Comparison of ENCODE assay signal across 26 cellular contexts in the genomic region with DNA sequence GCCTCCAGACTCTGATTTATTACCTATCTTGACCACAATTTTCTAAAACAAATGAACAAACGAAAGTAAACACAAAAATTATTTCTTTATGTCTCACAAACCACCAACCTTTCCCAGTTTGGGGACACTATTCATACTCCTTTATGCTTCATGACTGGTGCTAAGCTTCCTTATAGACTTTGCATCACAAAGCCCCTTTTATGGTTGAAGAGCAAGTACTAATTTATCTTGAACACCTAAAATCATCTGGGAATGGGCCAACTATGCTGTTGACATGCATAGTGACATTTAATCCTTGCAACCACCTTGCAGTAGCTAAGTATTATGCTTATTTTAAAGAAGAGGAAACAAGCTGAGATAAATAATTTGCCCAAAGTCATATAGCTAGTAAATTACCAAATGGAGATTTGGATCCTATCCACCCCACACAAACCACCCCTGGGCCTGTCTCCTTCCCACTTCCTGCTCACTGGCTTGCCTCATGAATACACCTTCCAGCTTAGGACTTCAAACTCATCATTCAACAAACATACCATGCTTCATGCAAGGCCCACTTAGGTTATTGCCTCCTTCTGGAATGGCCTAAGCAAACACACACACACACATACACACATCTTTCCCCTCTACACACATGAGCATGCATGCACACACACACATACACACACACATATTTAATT.
A peak's percentile ranks its signal among the peaks of the same experiment; 100 is the strongest.
DNase-seq lines count a peak whose midpoint lies in the region; ATAC-seq and TF ChIP-seq lines count a peak whose summit lies in the region.
"Had no signal": no experiment of that assay in that cellular context is flagged by ENCODE, and none has a peak within 500 bp of the region (broad histone marks: within the 10 kb centered on the region; RNA-seq: fewer than 3 reads in every experiment).

No MANE protein-coding gene starts in this region.

- POLR2A ChIA-PET in MCF 10A (lab: Yijun Ruan, JAX), result interaction anchor here (0.6 to 0.7 kb wide), 2 partner anchors 104 to 1191 kb away, joined by 3 read pairs; no protein-coding TSS in a partner anchor
- POLR2A ChIA-PET in PC-9 (lab: Charles Lee; ENCODE audit: unreplicated experiment), result interaction anchor here (0.7 kb wide), 1 partner anchor 59 kb away, joined by 8 read pairs; no protein-coding TSS in a partner anchor

- H3K27me3 ChIP-seq in mammary epithelial cell (ENCODE audit: insufficient read depth, low read length) (no peaks in the 10 kb centered on the region), PC-9 (ENCODE audit: insufficient read depth, low read depth) (no peaks in the 10 kb centered on the region)
- H3K27me3 ChIP-seq: BLaER1 treated with 17β-estradiol and CSF1 and Interleukin-3, amounts not matched to agents 10 nM and 100 nM; left lung had no signal

- ATAC-seq in stimulated activated naive B cell treated with anti-CD40 and anti-IgM and Interleukin-4, amounts not matched to agents 10 μg/mL and 1 μg/mL and 100 μg/mL, for 72 hours (replicated peaks), result no peak
- no peak for ATAC-seq in GM18870 (IDR thresholded peaks at IDR 0.05; ENCODE audit: unreplicated experiment)
- ATAC-seq: activated CD4-positive, alpha-beta T cell treated with anti-CD3 and anti-CD28 coated beads for 36 hours; left lung; sciatic nerve had no signal

- 15% methylated on average over 1 of the region's 1 CpG for WGBS in mammary epithelial cell (ENCODE audit: low coverage, missing lambda C conversion rate)

- H3K4me1 Mint-ChIP-seq in MCF 10A (ENCODE audit: insufficient read depth, unreplicated experiment), result no peaks in the 10 kb centered on the region
- no peaks in the 10 kb centered on the region for H3K4me1 Mint-ChIP-seq in stimulated activated naive B cell treated with anti-CD40 and anti-IgM and Interleukin-4, amounts not matched to agents 10 μg/mL and 1 μg/mL and 100 μg/mL, for 72 hours
- H3K4me1 Mint-ChIP-seq: activated CD4-positive, alpha-beta T cell treated with anti-CD3 and anti-CD28 coated beads for 36 hours; IgD-negative memory B cell; immature natural killer cell had no signal

- H3K27ac Mint-ChIP-seq in MCF 10A (ENCODE audit: low read depth, unreplicated experiment), result no peak overlapping the region
- H3K27ac Mint-ChIP-seq in stimulated activated naive B cell treated with anti-CD40 and anti-IgM and Interleukin-4, amounts not matched to agents 10 μg/mL and 1 μg/mL and 100 μg/mL, for 72 hours, result no peak overlapping the region
- H3K27ac Mint-ChIP-seq: activated CD4-positive, alpha-beta T cell treated with anti-CD3 and anti-CD28 coated beads for 36 hours; brain; IgD-negative memory B cell; immature natural killer cell; T-helper 2 cell treated with Interferon-gamma antibody and Interleukin-4, amounts not matched to agents 5 μg/mL and 100 μg/mL, for 36 hours had no signal

- no peaks in the 10 kb centered on the region for H3K36me3 Mint-ChIP-seq in MCF 10A (ENCODE audit: insufficient read depth, unreplicated experiment)
- H3K36me3 Mint-ChIP-seq in stimulated activated naive B cell treated with anti-CD40 and anti-IgM and Interleukin-4, amounts not matched to agents 10 μg/mL and 1 μg/mL and 100 μg/mL, for 72 hours, result no peaks in the 10 kb centered on the region
- H3K36me3 Mint-ChIP-seq: immature natural killer cell had no signal

- no peak overlapping the region for H3K4me3 ChIP-seq in mammary epithelial cell (replicated peaks in 1 of 3; ENCODE audit: insufficient read depth in 1 of 3, low read depth in 2 of 3, low read length in 3 of 3)
- H3K4me3 ChIP-seq in PC-9, result no peak overlapping the region
- H3K4me3 ChIP-seq: BLaER1 treated with 17β-estradiol and CSF1 and Interleukin-3, amounts not matched to agents 10 nM and 100 nM; left lung had no signal

- peaks cover 30% of the 10 kb centered on the region for H3F3A ChIP-seq in PC-9 (ENCODE audit: insufficient read depth, low read depth)

- H3K4me3 Mint-ChIP-seq in MCF 10A (ENCODE audit: unreplicated experiment), result no peak overlapping the region
- H3K4me3 Mint-ChIP-seq in stimulated activated naive B cell treated with anti-CD40 and anti-IgM and Interleukin-4, amounts not matched to agents 10 μg/mL and 1 μg/mL and 100 μg/mL, for 72 hours, result no peak overlapping the region
- H3K4me3 Mint-ChIP-seq: activated CD4-positive, alpha-beta T cell treated with anti-CD3 and anti-CD28 coated beads for 36 hours; brain; IgD-negative memory B cell; immature natural killer cell; T-helper 2 cell treated with Interferon-gamma antibody and Interleukin-4, amounts not matched to agents 5 μg/mL and 100 μg/mL, for 36 hours had no signal

- H3K9me3 Mint-ChIP-seq in MCF 10A (ENCODE audit: unreplicated experiment), result no peaks in the 10 kb centered on the region
- peaks cover 0 to 2% of the 10 kb centered on the region in 2 donors for H3K9me3 Mint-ChIP-seq in stimulated activated naive B cell treated with anti-CD40 and anti-IgM and Interleukin-4, amounts not matched to agents 10 μg/mL and 1 μg/mL and 100 μg/mL, for 72 hours
- H3K9me3 Mint-ChIP-seq: T-helper 2 cell treated with Interferon-gamma antibody and Interleukin-4, amounts not matched to agents 5 μg/mL and 100 μg/mL, for 36 hours had no signal

- no peaks in the 10 kb centered on the region for H4K20me1 ChIP-seq in mammary epithelial cell (ENCODE audit: insufficient read depth, low read length)
- no peaks in the 10 kb centered on the region for H4K20me1 ChIP-seq in PC-9 (ENCODE audit: insufficient read depth)
- H4K20me1 ChIP-seq: BLaER1 treated with 17β-estradiol and CSF1 and Interleukin-3, amounts not matched to agents 10 nM and 100 nM had no signal

- in situ Hi-C loops in mammary epithelial cell (cut with MboI; ENCODE audit: low sequenced_read_pairs in 2 of 2), result no loop called here

- CTCF ChIA-PET in mammary epithelial cell (lab: Charles Lee; ENCODE audit: low non-redundant PET) (no interaction called here), MCF 10A (lab: Yijun Ruan, JAX) (interaction anchor here (0.6 kb wide), 1 partner anchor 485 kb away, joined by 4 read pairs; no protein-coding TSS in a partner anchor), PC-9 (lab: Charles Lee) (interaction anchor here (0.6 kb wide), 1 partner anchor 191 kb away, joined by 3 read pairs; no protein-coding TSS in a partner anchor)

- H3K36me3 ChIP-seq in mammary epithelial cell (ENCODE audit: insufficient read depth, low read length) (no peaks in the 10 kb centered on the region), PC-9 (ENCODE audit: low read depth) (no peaks in the 10 kb centered on the region)
- H3K36me3 ChIP-seq: BLaER1 treated with 17β-estradiol and CSF1 and Interleukin-3, amounts not matched to agents 10 nM and 100 nM; left lung had no signal

- no peaks in the 10 kb centered on the region for H3K9me2 ChIP-seq in PC-9 (ENCODE audit: insufficient read depth)

- H3K27me3 Mint-ChIP-seq in MCF 10A (ENCODE audit: insufficient read depth, unreplicated experiment), result no peaks in the 10 kb centered on the region
- H3K27me3 Mint-ChIP-seq in stimulated activated naive B cell treated with anti-CD40 and anti-IgM and Interleukin-4, amounts not matched to agents 10 μg/mL and 1 μg/mL and 100 μg/mL, for 72 hours, result peaks cover 0 to 13% of the 10 kb centered on the region in 2 donors
- H3K27me3 Mint-ChIP-seq: activated CD4-positive, alpha-beta T cell treated with anti-CD3 and anti-CD28 coated beads for 36 hours; IgD-negative memory B cell had no signal

- no peaks in the 10 kb centered on the region for H3K79me2 ChIP-seq in mammary epithelial cell (ENCODE audit: insufficient read depth, low read length)
- H3K79me2 ChIP-seq in PC-9 (ENCODE audit: low read depth), result no peaks in the 10 kb centered on the region

- no peak overlapping the region for H2AFZ ChIP-seq in mammary epithelial cell (ENCODE audit: low read depth, low read length)
- no peak overlapping the region for H2AFZ ChIP-seq in PC-9

- intact Hi-C loops in mammary epithelial cell (cut with micrococcal nuclease), result no loop called here
- intact Hi-C loops in MCF 10A (cut with micrococcal nuclease), result no loop called here
- intact Hi-C loops in PC-9 (cut with micrococcal nuclease; ENCODE audit: unreplicated experiment), result loop anchor here (5.0 kb wide), 1 partner anchor 960 kb away; no protein-coding TSS in a partner anchor

- H3K9me3 ChIP-seq in mammary epithelial cell (replicated peaks; ENCODE audit: insufficient read depth, low read length), result no peaks in the 10 kb centered on the region
- H3K9me3 ChIP-seq in PC-9 (ENCODE audit: insufficient read depth, low read depth), result no peaks in the 10 kb centered on the region
- H3K9me3 ChIP-seq: BLaER1 treated with 17β-estradiol and CSF1 and Interleukin-3, amounts not matched to agents 10 nM and 100 nM; Caco-2; left lung had no signal

- dilution Hi-C loops in mammary epithelial cell (cut with HindIII; ENCODE audit: low sequenced_read_pairs), result no loop called here

- BruUV-seq in mammary epithelial cell (replicated peaks; lab: Mats Ljungman, UMichigan) (no TSS peak), MCF 10A (replicated peaks; lab: Mats Ljungman, UMichigan) (no TSS peak), PC-9 (replicated peaks; lab: Mats Ljungman, UMichigan) (no TSS peak)

- peak; percentile 23 for DNase-seq in mammary epithelial cell
- no peak for DNase-seq in MCF 10A (ENCODE audit: unreplicated experiment)
- peak; percentile 76 for DNase-seq in NCI-H2029 (lab: John Stamatoyannopoulos, UW)
- DNase-seq in PC-9, result peak in 1 of 2 experiments; percentile 92
- no peak for DNase-seq in activated T-cell treated with anti-CD3 and anti-CD28 coated beads for 4 hours
- DNase-seq in stimulated activated naive B cell treated with anti-CD40 and anti-IgM and Interleukin-4, amounts not matched to agents 10 μg/mL and 1 μg/mL and 100 μg/mL, for 72 hours, result no peak
- DNase-seq in AG20443 (ENCODE audit: low spot score), result no peak
- DNase-seq: ACHN; activated CD4-positive, alpha-beta T cell treated with anti-CD3 and anti-CD28 coated beads for 36 hours; activated gamma-delta T cell treated with Interleukin-2 at 50 U/mL for 16 hours; Caco-2; GOT3; hypothalamus; immature natural killer cell; left lung; NCI-H1417 treated with DMSO at 0.1 percent for 48 hours; Right ventricle myocardium superior; stimulated activated CD4-positive, alpha-beta T cell treated with anti-CD3 and anti-CD28 coated beads, Interleukin-12 subunit alpha, Interleukin-12 subunit beta, amount 100 ng/mL, for 4 hours; stimulated activated CD4-positive, alpha-beta T cell treated with anti-CD3 and anti-CD28 coated beads, Interleukin-4, amount 100 ng/mL, for 1 hour; trophoblast cell had no signal

- no peak overlapping the region for H3K9ac ChIP-seq in mammary epithelial cell (ENCODE audit: insufficient read depth, low read length)
- H3K9ac ChIP-seq: BLaER1 treated with 17β-estradiol and CSF1 and Interleukin-3, amounts not matched to agents 10 nM and 100 nM had no signal

- H3K27ac ChIP-seq in mammary epithelial cell (ENCODE audit: insufficient read depth, low read depth, low read length), result no peak overlapping the region
- peak overlapping the region; percentile 42 for H3K27ac ChIP-seq in PC-9
- H3K27ac ChIP-seq: left lung had no signal

- H3K4me1 ChIP-seq in mammary epithelial cell (ENCODE audit: insufficient read depth, low read length) (peaks cover 6% of the 10 kb centered on the region), PC-9 (replicated peaks; ENCODE audit: insufficient read depth) (peaks cover 56% of the 10 kb centered on the region)
- H3K4me1 ChIP-seq: left lung had no signal

- no peak overlapping the region for H3K4me2 ChIP-seq in mammary epithelial cell (ENCODE audit: insufficient read depth, low read depth, low read length)
- H3K4me2 ChIP-seq in PC-9, result peak overlapping the region; percentile 30; the same call in 1 of the 2 replicates

- TF ChIP-seq CTCF in mammary epithelial cell (conservative IDR thresholded peaks at IDR 0.05 in 1 of 2, IDR thresholded peaks at IDR 0.05 in 1 of 2; ENCODE audit: extremely low read depth in 1 of 2, insufficient read depth in 1 of 2, low read depth in 1 of 2, low read length in 2 of 2) (no peak), MCF 10A (IDR thresholded peaks at IDR 0.05; ENCODE audit: unreplicated experiment) (no peak), PC-9 (conservative IDR thresholded peaks at IDR 0.05) (no peak)

Comparison
In these comparisons a context has a peak if more than half of its experiments do, and no peak if none do; other contexts are left out.
1. DNase-seq: peak in mammary epithelial cell (single experiment) and NCI-H2029 (single experiment); none in MCF 10A (single experiment), activated T-cell treated with anti-CD3 and anti-CD28 coated beads for 4 hours (single experiment), stimulated activated naive B cell treated with anti-CD40 and anti-IgM and Interleukin-4, amounts not matched to agents 10 μg/mL and 1 μg/mL and 100 μg/mL, for 72 hours (single experiment) and AG20443 (single experiment).